Comparison of ENCODE assay signal across 24 cellular contexts in the genomic region with DNA sequence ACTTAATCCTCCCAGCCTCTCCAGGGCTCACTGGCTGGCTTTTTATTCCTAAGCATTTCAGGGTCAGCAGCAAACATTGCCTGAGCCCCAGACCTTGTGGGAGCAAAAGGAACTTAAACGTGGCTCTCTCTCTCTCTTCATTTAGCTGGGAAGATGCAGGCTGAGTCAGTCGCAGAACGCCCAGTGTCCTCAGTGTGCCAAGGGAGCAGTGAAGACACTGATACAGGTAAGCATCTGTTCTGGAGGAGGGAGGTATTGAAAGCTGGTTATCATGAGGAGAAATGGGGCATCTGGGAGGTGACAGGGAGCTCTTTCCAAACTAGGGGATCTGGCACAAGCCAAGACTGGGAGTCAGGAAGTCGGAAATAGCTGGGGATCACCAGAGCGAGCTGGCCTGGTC. TPM values are rescaled to one million over a fixed set of nuclear protein-coding genes. Genes with fewer than 3 reads are reported as not detected.
DNase-seq lines count a peak whose midpoint lies in the region; ATAC-seq, FAIRE-seq and TF ChIP-seq lines count a peak whose summit lies in the region.
"Had no signal": no experiment of that assay in that cellular context is flagged by ENCODE, and none has a peak within 500 bp of the region (broad histone marks: within the 10 kb centered on the region; RNA-seq: fewer than 3 reads in every experiment).

No MANE protein-coding gene starts in this region.

- BruUV-seq in K562 (replicated peaks; lab: Mats Ljungman, UMichigan), result no TSS peak

- in situ Hi-C loops in K562 (cut with MboI), result no loop called here

- H3K27me3 ChIP-seq in K562 (ENCODE audit: control insufficient read depth in 2 of 2, insufficient read depth in 2 of 2, low read length in 2 of 2), result no peaks in the 10 kb centered on the region
- peaks cover 0 to 17% (median 0%) of the 10 kb centered on the region in 4 donors for H3K27me3 ChIP-seq in esophagus squamous epithelium
- H3K27me3 ChIP-seq in vagina, result no peaks in the 10 kb centered on the region
- H3K27me3 ChIP-seq in tibial nerve, result peaks cover 0 to 20% of the 10 kb centered on the region in 2 donors

- H2AFZ ChIP-seq in K562 (ENCODE audit: low read depth, low read length), result peak overlapping the region; percentile 51; the same call in 1 of the 2 replicates

- H3K27ac ChIP-seq in K562 (ENCODE audit: extremely low read depth, low read depth, low read length) (no peak overlapping the region), esophagus squamous epithelium (peak overlapping the region; percentile 82 to 96 (median 94)), vagina (peak overlapping the region; percentile 69), tibial nerve (no peak overlapping the region)
- H3K27ac ChIP-seq: 22Rv1, SK-N-MC had no signal

- TF ChIP-seq POLR2A in K562 (conservative IDR thresholded peaks at IDR 0.05), result no peak
- TF ChIP-seq POLR2A in esophagus squamous epithelium (IDR thresholded peaks at IDR 0.05), result no peak
- no peak for TF ChIP-seq POLR2A in vagina (IDR thresholded peaks at IDR 0.05)
- TF ChIP-seq POLR2A in tibial nerve (IDR thresholded peaks at IDR 0.05), result no peak

- H4K20me1 ChIP-seq in K562 (replicated peaks; ENCODE audit: control insufficient read depth, insufficient read depth, low read length), result no peaks in the 10 kb centered on the region

- CTCF ChIA-PET in K562 (lab: Yijun Ruan, JAX; ENCODE audit: low intra/inter-chr PET ratio), result no interaction called here

- no peak for TF ChIP-seq RAD21 in K562 (CRISPR knock-in tag; conservative IDR thresholded peaks at IDR 0.05 in 1 of 2, IDR thresholded peaks at IDR 0.05 in 1 of 2)

- intact Hi-C loops in K562 (cut with micrococcal nuclease), result no loop called here
- intact Hi-C loops in esophagus squamous epithelium (cut with DNase I), result no loop called here
- intact Hi-C loops in vagina (cut with DNase I), result no loop called here

- no peaks in the 10 kb centered on the region for H3K9me3 ChIP-seq in K562 (replicated peaks; ENCODE audit: control insufficient read depth, insufficient read depth, low read depth, low read length)
- H3K9me3 ChIP-seq in esophagus squamous epithelium, result no peaks in the 10 kb centered on the region
- no peaks in the 10 kb centered on the region for H3K9me3 ChIP-seq in vagina
- no peaks in the 10 kb centered on the region for H3K9me3 ChIP-seq in tibial nerve

- peak; percentile 45 for DNase-seq in NCI-H82 (lab: John Stamatoyannopoulos, UW)
- DNase-seq in NCI-H82 treated with DMSO at 0.1 percent for 48 hours (lab: John Stamatoyannopoulos, UW; ENCODE audit: unreplicated experiment), result no peak
- DNase-seq in K562 (ENCODE audit: extremely low read depth in 1 of 4, low spot score in 3 of 4), result no peak
- no peak for DNase-seq in esophagus squamous epithelium (lab: John Stamatoyannopoulos, UW)
- no peak for DNase-seq in vagina (ENCODE audit: extremely low spot score in 2 of 2)
- DNase-seq in tibial nerve (ENCODE audit: low spot score in 2 of 2), result no peak
- DNase-seq in omental fat pad (ENCODE audit: low spot score), result no peak
- DNase-seq in NCI-H524 treated with DMSO at 0.1 percent for 48 hours (lab: John Stamatoyannopoulos, UW), result no peak
- DNase-seq: CD4-positive, CD25-positive, alpha-beta regulatory T cell; COR-L47; DMS 273 treated with DMSO at 0.1 percent for 48 hours; DND-41; H7; HFFc6; NCI-H1048; NCI-H1436; NCI-H1930; NCI-H526 treated with DMSO at 0.1 percent for 48 hours; NK-92 treated with Interleukin-12 subunit alpha and Interleukin-12 subunit beta, amount 100 ng/mL, for 24 hours; SHP77 had no signal

- 45% methylated on average over 5 of the region's 5 CpGs for WGBS in K562 (ENCODE audit: insufficient coverage, low coverage, missing lambda C conversion rate)
- 53 to 55% methylated on average over 3 to 5 of the region's 5 CpGs for WGBS in esophagus squamous epithelium, 2 donors
- WGBS in tibial nerve, 2 donors, result 72 to 74% methylated on average over 5 of the region's 5 CpGs

- no peak for ATAC-seq in K562
- no peak for ATAC-seq in omental fat pad (ENCODE audit: low FRiP score)

- POLR2A ChIA-PET in K562 (lab: Yijun Ruan, JAX), result interaction anchor here (6.8 kb wide), 1 partner anchor 9 kb away, joined by 72 read pairs; no protein-coding TSS in a partner anchor

- H3K4me3 ChIP-seq in K562 (no peak overlapping the region), esophagus squamous epithelium (no peak overlapping the region), vagina (no peak overlapping the region), tibial nerve (no peak overlapping the region)
- H3K4me3 ChIP-seq: SK-N-MC had no signal

- H3K79me2 ChIP-seq in K562 (ENCODE audit: control insufficient read depth, insufficient read depth, low read length), result no peaks in the 10 kb centered on the region

- H3K9me1 ChIP-seq in K562 (ENCODE audit: control insufficient read depth, insufficient read depth, low read length), result no peaks in the 10 kb centered on the region

- no peak for FAIRE-seq in K562 (lab: Jason Lieb, UNC)

- H3K4me2 ChIP-seq in K562 (ENCODE audit: insufficient read depth, low read length), result no peak overlapping the region

- TF ChIP-seq EP300 in K562 (IDR thresholded peaks at IDR 0.05; ENCODE audit: low read length) (no peak), tibial nerve (IDR thresholded peaks at IDR 0.05) (no peak)

- TF ChIP-seq CTCF in K562 (IDR thresholded peaks at IDR 0.05 in 2 of 3, conservative IDR thresholded peaks at IDR 0.05 in 1 of 3; ENCODE audit: insufficient read depth in 2 of 3, low read depth in 1 of 3, low read length in 3 of 3), result no peak
- TF ChIP-seq CTCF in esophagus squamous epithelium (IDR thresholded peaks at IDR 0.05), result no peak
- TF ChIP-seq CTCF in vagina (IDR thresholded peaks at IDR 0.05), result no peak
- TF ChIP-seq CTCF in tibial nerve (IDR thresholded peaks at IDR 0.05), result no peak
- TF ChIP-seq CTCF in omental fat pad (IDR thresholded peaks at IDR 0.05), result no peak

- H3K4me1 ChIP-seq in K562 (replicated peaks in 1 of 2; ENCODE audit: control insufficient read depth in 2 of 2, insufficient read depth in 2 of 2, low read length in 2 of 2) (peaks cover 9 to 24% of the 10 kb centered on the region in 2 experiments; a peak in 4 of 5 replicates), esophagus squamous epithelium (peaks cover 14 to 77% (median 26%) of the 10 kb centered on the region in 3 donors), vagina (peaks cover 15% of the 10 kb centered on the region), tibial nerve (peaks cover 0 to 15% (median 6%) of the 10 kb centered on the region in 4 donors)

- peak overlapping the region in 1 of 2 experiments; percentile 19; a peak in 1 of 4 replicates for H3K9ac ChIP-seq in K562 (ENCODE audit: insufficient read depth in 1 of 2, low read depth in 2 of 2, low read length in 2 of 2)

- H3K36me3 ChIP-seq in K562 (ENCODE audit: control insufficient read depth, insufficient read depth, low read length) (no peaks in the 10 kb centered on the region), esophagus squamous epithelium (peaks cover 0 to 7% (median 0%) of the 10 kb centered on the region in 3 donors), vagina (no peaks in the 10 kb centered on the region), tibial nerve (no peaks in the 10 kb centered on the region)

RNA-seq across cellular contexts. Expression of a gene that starts 4.3 kb away (rescaled TPM):
- 1.1 and 1.9 TPM in 2 replicates for total RNA-seq in K562 (2011; cell fraction: chromatin; rRNA removed; ENCODE audit: low replicate concordance)
- 1.8 TPM in 2 replicates for total RNA-seq in K562 (2011; cell fraction: nucleolus; rRNA removed)
- total RNA-seq in K562 (2011; cell fraction: nucleoplasm; rRNA removed), result 1.0 and 1.1 TPM in 2 replicates
- total RNA-seq in K562 (2014; rRNA removed) (2.0 and 2.2 TPM in 2 replicates), K562 (2014; rRNA removed; fragmentation: Illumina TruSeq; extraction: Trizol) (0.73 and 1.1 TPM in 2 replicates), K562 (2015; rRNA removed; fragmentation: Illumina TruSeq; extraction: Trizol) (0.45 and 0.72 TPM in 2 replicates), K562 (2021) (1.9 and 2.0 TPM in 2 replicates), esophagus squamous epithelium (100 to 1,000 TPM in 3 of 4 donors, 10 to 100 TPM in 1; 94.0 to 146 (median 123) TPM), vagina (32.9 TPM), tibial nerve (under 1 TPM in 2 of 4 donors, not detected in 2; 0.39 to 0.60 TPM), omental fat pad (not detected)
- polyA plus RNA-seq in K562 (2011; rRNA removed) (1.1 and 1.2 TPM in 2 replicates), K562 (2014; fragmentation: Illumina TruSeq; extraction: Trizol) (1.1 TPM in 2 replicates), K562 (2014; fragmentation: Nextera tagmentation; extraction: Ambion mirVana) (under 1 TPM; 0.08 to 0.18 TPM), K562 (2014; rRNA removed) (1.4 and 2.6 TPM in 2 replicates)
- 1.3 and 2.4 TPM in 2 replicates for polyA plus RNA-seq in K562 (2011; cell fraction: cytosol; rRNA removed)
- 1.0 and 1.1 TPM in 2 replicates for polyA plus RNA-seq in K562 (2011; cell fraction: nucleus; rRNA removed)
- 0.51 and 1.3 TPM in 2 replicates for polyA plus RNA-seq in K562 (2012)
- polyA minus RNA-seq in K562 (2011; rRNA and poly(A)+ RNA removed), result 0.77 and 1.3 TPM in 2 replicates
- 1.4 TPM in 1 of 2 replicates, not detected in the other for polyA minus RNA-seq in K562 (2011; cell fraction: cytosol; rRNA and poly(A)+ RNA removed)
- 1.1 and 1.3 TPM in 2 replicates for polyA minus RNA-seq in K562 (2011; cell fraction: nucleus; rRNA and poly(A)+ RNA removed)
- total RNA-seq: CD4-positive, CD25-positive, alpha-beta regulatory T cell had no signal

RNA-seq across cellular contexts. Expression of a gene that starts 24.6 kb away (rescaled TPM):
- 9.0 and 33.9 TPM in 2 replicates for total RNA-seq in K562 (2011; cell fraction: chromatin; rRNA removed; ENCODE audit: low replicate concordance)
- total RNA-seq in K562 (2011; cell fraction: nucleolus; rRNA removed), result 25.9 and 30.9 TPM in 2 replicates
- 9.9 and 14.4 TPM in 2 replicates for total RNA-seq in K562 (2011; cell fraction: nucleoplasm; rRNA removed)
- total RNA-seq in K562 (2014; rRNA removed), result 17.3 and 20.0 TPM in 2 replicates
- total RNA-seq in K562 (2014; rRNA removed; fragmentation: Illumina TruSeq; extraction: Trizol), result 4.3 and 5.3 TPM in 2 replicates
- total RNA-seq in K562 (2015; rRNA removed; fragmentation: Illumina TruSeq; extraction: Trizol), result 14.6 and 14.7 TPM in 2 replicates
- 19.9 and 20.8 TPM in 2 replicates for total RNA-seq in K562 (2021)
- polyA plus RNA-seq in K562 (2011; rRNA removed), result 5.9 and 9.0 TPM in 2 replicates
- polyA plus RNA-seq in K562 (2011; cell fraction: cytosol; rRNA removed), result 8.9 and 18.1 TPM in 2 replicates
- 9.1 and 13.6 TPM in 2 replicates for polyA plus RNA-seq in K562 (2011; cell fraction: nucleus; rRNA removed)
- 14.0 and 19.3 TPM in 2 replicates for polyA plus RNA-seq in K562 (2012)
- 9.5 and 11.8 TPM in 2 replicates for polyA plus RNA-seq in K562 (2014; fragmentation: Illumina TruSeq; extraction: Trizol)
- polyA plus RNA-seq in K562 (2014; fragmentation: Nextera tagmentation; extraction: Ambion mirVana), result under 1 TPM; 0.73 to 0.88 TPM
- polyA plus RNA-seq in K562 (2014; rRNA removed), result 8.5 and 9.9 TPM in 2 replicates
- polyA minus RNA-seq in K562 (2011; rRNA and poly(A)+ RNA removed), result 15.1 and 21.7 TPM in 2 replicates
- polyA minus RNA-seq in K562 (2011; cell fraction: cytosol; rRNA and poly(A)+ RNA removed), result 17.4 and 23.2 TPM in 2 replicates
- 7.5 and 10.6 TPM in 2 replicates for polyA minus RNA-seq in K562 (2011; cell fraction: nucleus; rRNA and poly(A)+ RNA removed)
- 10 to 100 TPM; 17.4 to 25.9 (median 20.7) TPM for total RNA-seq in esophagus squamous epithelium
- 21.4 TPM for total RNA-seq in vagina
- 10 to 100 TPM; 22.2 to 29.2 (median 25.2) TPM for total RNA-seq in tibial nerve
- total RNA-seq in omental fat pad, result 10 to 100 TPM; 25.2 to 32.9 (median 28.9) TPM

RNA-seq across cellular contexts. Expression of a gene that starts 25.8 kb away (rescaled TPM):
- 10.1 and 24.8 TPM in 2 replicates for total RNA-seq in K562 (2011; cell fraction: chromatin; rRNA removed; ENCODE audit: low replicate concordance)
- total RNA-seq in K562 (2011; cell fraction: nucleolus; rRNA removed), result 24.3 and 37.9 TPM in 2 replicates
- total RNA-seq in K562 (2011; cell fraction: nucleoplasm; rRNA removed), result 13.6 and 20.2 TPM in 2 replicates
- total RNA-seq in K562 (2014; rRNA removed), result 1.5 and 2.1 TPM in 2 replicates
- 1.1 and 1.8 TPM in 2 replicates for total RNA-seq in K562 (2014; rRNA removed; fragmentation: Illumina TruSeq; extraction: Trizol)
- 0.94 and 0.98 TPM in 2 replicates for total RNA-seq in K562 (2015; rRNA removed; fragmentation: Illumina TruSeq; extraction: Trizol)
- 3.2 and 4.5 TPM in 2 replicates for total RNA-seq in K562 (2021)
- polyA plus RNA-seq in K562 (2011; rRNA removed), result 2.8 and 5.6 TPM in 2 replicates
- 4.1 and 7.4 TPM in 2 replicates for polyA plus RNA-seq in K562 (2011; cell fraction: cytosol; rRNA removed)
- 9.8 and 17.8 TPM in 2 replicates for polyA plus RNA-seq in K562 (2011; cell fraction: nucleus; rRNA removed)
- polyA plus RNA-seq in K562 (2012), result 4.0 and 7.3 TPM in 2 replicates
- polyA plus RNA-seq in K562 (2014; fragmentation: Illumina TruSeq; extraction: Trizol), result 3.9 and 4.5 TPM in 2 replicates
- polyA plus RNA-seq in K562 (2014; fragmentation: Nextera tagmentation; extraction: Ambion mirVana), result under 1 TPM; 0.78 to 0.80 TPM
- 2.3 and 3.3 TPM in 2 replicates for polyA plus RNA-seq in K562 (2014; rRNA removed)
- polyA minus RNA-seq in K562 (2011; rRNA and poly(A)+ RNA removed), result 3.5 and 3.7 TPM in 2 replicates
- polyA minus RNA-seq in K562 (2011; cell fraction: cytosol; rRNA and poly(A)+ RNA removed), result 4.8 and 6.5 TPM in 2 replicates
- 5.0 and 5.2 TPM in 2 replicates for polyA minus RNA-seq in K562 (2011; cell fraction: nucleus; rRNA and poly(A)+ RNA removed)
- total RNA-seq in esophagus squamous epithelium, result 100 to 1,000 TPM; 168 to 506 (median 215) TPM
- 80.3 TPM for total RNA-seq in vagina
- 10 to 100 TPM in 1 of 4 donors, 1 to 10 TPM in 3; 1.1 to 12.0 (median 4.2) TPM for total RNA-seq in tibial nerve
- total RNA-seq in omental fat pad, result 10 to 100 TPM in 2 of 4 donors, 1 to 10 TPM in 1, under 1 TPM in 1; 0.95 to 16.2 (median 11.7) TPM
- total RNA-seq: G401 had no signal

RNA-seq across cellular contexts. Expression of a gene that starts 41.2 kb away (rescaled TPM):
- not detected in 2 replicates for total RNA-seq in K562 (2011; cell fraction: chromatin; rRNA removed; ENCODE audit: low replicate concordance)
- total RNA-seq in K562 (2011; cell fraction: nucleolus; rRNA removed), result 0.66 and 0.67 TPM in 2 replicates
- total RNA-seq in K562 (2011; cell fraction: nucleoplasm; rRNA removed), result not detected in 2 replicates
- total RNA-seq in K562 (2014; rRNA removed) (not detected in 2 replicates), K562 (2014; rRNA removed; fragmentation: Illumina TruSeq; extraction: Trizol) (not detected in 2 replicates), K562 (2015; rRNA removed; fragmentation: Illumina TruSeq; extraction: Trizol) (not detected in 2 replicates), K562 (2021) (not detected in 2 replicates), esophagus squamous epithelium (under 1 TPM in 1 of 4 donors, not detected in 3; 0.68 TPM), vagina (not detected), tibial nerve (not detected), omental fat pad (not detected)
- polyA plus RNA-seq in K562 (2011; rRNA removed) (0.11 TPM in 1 of 2 replicates, not detected in the other), K562 (2014; fragmentation: Illumina TruSeq; extraction: Trizol) (not detected in 2 replicates), K562 (2014; fragmentation: Nextera tagmentation; extraction: Ambion mirVana) (under 1 TPM; 0.11 to 0.18 TPM), K562 (2014; rRNA removed) (not detected in 2 replicates)
- polyA plus RNA-seq in K562 (2011; cell fraction: cytosol; rRNA removed), result 0.09 and 0.18 TPM in 2 replicates
- 0.17 TPM in 1 of 2 replicates, not detected in the other for polyA plus RNA-seq in K562 (2011; cell fraction: nucleus; rRNA removed)
- 0.14 TPM in 1 of 2 replicates, not detected in the other for polyA plus RNA-seq in K562 (2012)
- polyA minus RNA-seq in K562 (2011; rRNA and poly(A)+ RNA removed), result not detected in 2 replicates
- polyA minus RNA-seq in K562 (2011; cell fraction: cytosol; rRNA and poly(A)+ RNA removed), result not detected in 2 replicates
- not detected in 2 replicates for polyA minus RNA-seq in K562 (2011; cell fraction: nucleus; rRNA and poly(A)+ RNA removed)
- total RNA-seq: CD4-positive, CD25-positive, alpha-beta regulatory T cell; G401; H7; HFFc6; M059J had no signal
- polyA plus RNA-seq: CD4-positive, CD25-positive, alpha-beta regulatory T cell had no signal

RNA-seq across cellular contexts. Expression of a gene that starts 59.5 kb away (rescaled TPM):
- total RNA-seq in K562 (2011; cell fraction: chromatin; rRNA removed; ENCODE audit: low replicate concordance), result 3.0 and 5.4 TPM in 2 replicates
- 5.5 and 6.0 TPM in 2 replicates for total RNA-seq in K562 (2011; cell fraction: nucleolus; rRNA removed)
- 2.8 and 3.7 TPM in 2 replicates for total RNA-seq in K562 (2011; cell fraction: nucleoplasm; rRNA removed)
- 0.59 and 0.78 TPM in 2 replicates for total RNA-seq in K562 (2014; rRNA removed)
- 0.26 and 0.40 TPM in 2 replicates for total RNA-seq in K562 (2014; rRNA removed; fragmentation: Illumina TruSeq; extraction: Trizol)
- 0.43 and 0.60 TPM in 2 replicates for total RNA-seq in K562 (2015; rRNA removed; fragmentation: Illumina TruSeq; extraction: Trizol)
- total RNA-seq in K562 (2021), result 1.1 and 1.3 TPM in 2 replicates
- 0.40 and 0.77 TPM in 2 replicates for polyA plus RNA-seq in K562 (2011; rRNA removed)
- polyA plus RNA-seq in K562 (2011; cell fraction: cytosol; rRNA removed), result 0.46 and 0.75 TPM in 2 replicates
- polyA plus RNA-seq in K562 (2011; cell fraction: nucleus; rRNA removed), result 2.3 and 2.4 TPM in 2 replicates
- polyA plus RNA-seq in K562 (2012), result 0.30 and 0.60 TPM in 2 replicates
- polyA plus RNA-seq in K562 (2014; fragmentation: Illumina TruSeq; extraction: Trizol), result 0.42 and 0.62 TPM in 2 replicates
- polyA plus RNA-seq in K562 (2014; fragmentation: Nextera tagmentation; extraction: Ambion mirVana), result under 1 TPM in 1 of 2 experiments, not detected in 1; 0.04 TPM
- 0.30 and 0.89 TPM in 2 replicates for polyA plus RNA-seq in K562 (2014; rRNA removed)
- 0.53 and 0.54 TPM in 2 replicates for polyA minus RNA-seq in K562 (2011; rRNA and poly(A)+ RNA removed)
- polyA minus RNA-seq in K562 (2011; cell fraction: cytosol; rRNA and poly(A)+ RNA removed), result 0.57 and 0.64 TPM in 2 replicates
- polyA minus RNA-seq in K562 (2011; cell fraction: nucleus; rRNA and poly(A)+ RNA removed), result 2.0 and 3.0 TPM in 2 replicates
- total RNA-seq in esophagus squamous epithelium, result 1 to 10 TPM in 3 of 4 donors, under 1 TPM in 1; 0.68 to 4.6 (median 1.3) TPM
- 20.9 TPM for total RNA-seq in vagina
- total RNA-seq in tibial nerve, result 10 to 100 TPM in 1 of 4 donors, 1 to 10 TPM in 3; 4.2 to 11.2 (median 7.1) TPM
- 10 to 100 TPM in 2 of 4 donors, 1 to 10 TPM in 2; 5.8 to 27.6 (median 10.1) TPM for total RNA-seq in omental fat pad
- total RNA-seq: CD4-positive, CD25-positive, alpha-beta regulatory T cell; H7 had no signal
- polyA plus RNA-seq: CD4-positive, CD25-positive, alpha-beta regulatory T cell had no signal

Comparison
In these comparisons a context has a peak if more than half of its experiments do, and no peak if none do; other contexts are left out.
1. H3K27ac ChIP-seq: peak in esophagus squamous epithelium (4 of 4) and vagina (single experiment); none in K562 (single experiment) and tibial nerve (0 of 4).
2. RNA of a gene that starts 4.3 kb away (total RNA-seq): 94.0 to 146 TPM in esophagus squamous epithelium and 32.9 TPM in vagina (single experiment); 0.45 to 2.2 TPM in K562, 0.39 to 0.60 TPM in tibial nerve and not detected in omental fat pad; every median in the first group is over 10 times any median in the second.